ENCODE assay signal across 8 cellular contexts in the genomic region with DNA sequence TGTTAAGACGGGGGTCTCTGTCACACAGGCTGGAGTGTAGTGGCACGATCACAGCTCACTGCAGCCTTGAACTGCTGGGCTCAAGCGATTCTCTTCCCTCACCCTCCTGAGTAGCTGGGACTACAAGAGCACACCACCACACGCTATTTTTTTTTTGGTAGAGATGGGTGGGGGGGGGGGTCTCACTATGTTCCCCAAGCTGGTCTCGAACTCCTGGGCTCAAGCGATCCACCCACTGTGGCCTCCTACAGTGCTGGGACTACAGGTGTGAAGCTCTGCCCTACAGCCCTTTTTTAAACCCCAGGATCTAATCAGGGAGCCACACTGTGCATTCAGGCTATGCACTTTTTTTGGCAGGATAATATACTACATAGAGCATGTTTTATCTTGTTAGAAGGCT. TPM values are rescaled to one million over a fixed set of nuclear protein-coding genes. Genes with fewer than 3 reads are reported as not detected.
DNase-seq lines count a peak whose midpoint lies in the region; ATAC-seq, FAIRE-seq and TF ChIP-seq lines count a peak whose summit lies in the region.

No MANE protein-coding gene starts in this region.

- no peak for ATAC-seq in pancreas
- no peak for ATAC-seq in HG03565 (IDR thresholded peaks at IDR 0.05; ENCODE audit: unreplicated experiment)
- ATAC-seq in HG02970 (IDR thresholded peaks at IDR 0.05; ENCODE audit: low FRiP score, unreplicated experiment) = no peak
- ATAC-seq in GM18858 (IDR thresholded peaks at IDR 0.05; ENCODE audit: unreplicated experiment) = no peak

- DNase-seq in GM06990 (ENCODE audit: extremely low read depth, insufficient read length) (no peak), Peyer's patch (peak in 1 of 3 donors; percentile 37), epithelial cell of esophagus (ENCODE audit: low read depth) (peak; percentile 32), pancreas (peak in 1 of 6 donors; percentile 16), uterus (no peak)

- no peak for FAIRE-seq in pancreas (lab: Jason Lieb, UNC)

- H3K27me3 ChIP-seq in GM06990 (replicated peaks; ENCODE audit: control insufficient read depth, insufficient read depth, low read length) (no peaks in the 10 kb centered on the region), Peyer's patch (no peaks in the 10 kb centered on the region), pancreas (no peaks in the 10 kb centered on the region), uterus (no peaks in the 10 kb centered on the region)

- no peaks in the 10 kb centered on the region for H3K9me3 ChIP-seq in Peyer's patch
- no peaks in the 10 kb centered on the region for H3K9me3 ChIP-seq in pancreas
- H3K9me3 ChIP-seq in uterus = no peaks in the 10 kb centered on the region

- intact Hi-C loops in pancreas (cut with DNase I) = no loop called here
- intact Hi-C loops in uterus (cut with DNase I; ENCODE audit: low total_unique reads) = no loop called here

- H3K4me1 ChIP-seq in Peyer's patch (peaks cover 0 to 45% (median 7%) of the 10 kb centered on the region in 4 donors), pancreas (peaks cover 7 to 19% (median 11%) of the 10 kb centered on the region in 3 donors), uterus (no peaks in the 10 kb centered on the region)

- peak overlapping the region; percentile 95 for H3K4me3 ChIP-seq in GM06990 (replicated peaks; ENCODE audit: low read depth, low read length)
- H3K4me3 ChIP-seq in Peyer's patch = peak overlapping the region in 3 of 4 donors; percentile 78 to 91 (median 81)
- peak overlapping the region; percentile 81 for H3K4me3 ChIP-seq in epithelial cell of esophagus (ENCODE audit: low read length)
- peak overlapping the region in 3 of 4 donors; percentile 79 to 90 (median 84) for H3K4me3 ChIP-seq in pancreas
- H3K4me3 ChIP-seq in uterus = peak overlapping the region in 1 of 2 donors; percentile 87

- TF ChIP-seq CTCF in GM06990 (IDR thresholded peaks at IDR 0.05; ENCODE audit: insufficient read depth, low read length, poor library complexity, severe bottlenecking) (no peak), Peyer's patch (IDR thresholded peaks at IDR 0.05) (no peak), epithelial cell of esophagus (IDR thresholded peaks at IDR 0.05; ENCODE audit: insufficient read depth, low read depth, low read length, missing control alignments) (no peak), pancreas (IDR thresholded peaks at IDR 0.05) (no peak), uterus (IDR thresholded peaks at IDR 0.05) (no peak)

- 35 to 36% methylated on average over 6 of the region's 6 CpGs for whole genome bisulfite sequencing in pancreas, 2 donors

- H3K36me3 ChIP-seq in GM06990 (ENCODE audit: control insufficient read depth, insufficient read depth, low read length) = peaks cover 6% of the 10 kb centered on the region
- H3K36me3 ChIP-seq in Peyer's patch = peaks cover 0 to 12% (median 0%) of the 10 kb centered on the region in 3 donors
- H3K36me3 ChIP-seq in pancreas = no peaks in the 10 kb centered on the region
- no peaks in the 10 kb centered on the region for H3K36me3 ChIP-seq in uterus

- TF ChIP-seq POLR2A in Peyer's patch (IDR thresholded peaks at IDR 0.05) (no peak), uterus (IDR thresholded peaks at IDR 0.05) (no peak)

- H3K27ac ChIP-seq in Peyer's patch (peak overlapping the region in 1 of 4 donors; percentile 2), pancreas (peak overlapping the region in 2 of 4 donors; percentile 66 to 73), uterus (peak overlapping the region in 1 of 2 donors; percentile 85)

RNA-seq across cellular contexts. Expression of a gene that starts 1.4 kb away (rescaled TPM):
- total RNA-seq in Peyer's patch (100 to 1,000 TPM in 1 of 4 donors, 10 to 100 TPM in 2, 1 to 10 TPM in 1; 5.0 to 101 (median 36.8) TPM), pancreas (10 to 100 TPM in 4 of 6 donors, 1 to 10 TPM in 2; 5.7 to 19.8 (median 13.5) TPM), uterus (10 to 100 TPM in 3 of 4 donors, 1 to 10 TPM in 1; 7.1 to 24.1 (median 17.8) TPM)
- polyA plus RNA-seq in pancreas = 10 to 100 TPM in 1 of 2 donors, 1 to 10 TPM in 1; 7.0 to 10.1 TPM

RNA-seq across cellular contexts. Expression of a gene that starts 3.4 kb away (rescaled TPM):
- total RNA-seq in Peyer's patch (100 to 1,000 TPM; 183 to 349 (median 294) TPM), pancreas (10 to 100 TPM; 18.4 to 46.3 (median 26.7) TPM), uterus (10 to 100 TPM; 20.0 to 73.0 (median 32.8) TPM)
- polyA plus RNA-seq in pancreas = 10 to 100 TPM; 64.8 to 77.3 TPM
